ENCODE assay signal across 14 cellular contexts in genomic region chr6:150412221-150412620, GRCh38.
DNase-seq lines count a peak whose midpoint lies in the region; ATAC-seq, FAIRE-seq and TF ChIP-seq lines count a peak whose summit lies in the region.
"Had no signal": no experiment of that assay in that cellular context is flagged by ENCODE, and none has a peak within 500 bp of the region (broad histone marks: within the 10 kb centered on the region; RNA-seq: fewer than 3 reads in every experiment).

No MANE protein-coding gene starts in this region.

- no peak for ATAC-seq in HG02571 (IDR thresholded peaks at IDR 0.05; ENCODE audit: unreplicated experiment)
- ATAC-seq: HCT116 had no signal

- peak; percentile 8 for DNase-seq in fibroblast of peridontal ligament (ENCODE audit: extremely low read depth)
- no peak for DNase-seq in D721Med (ENCODE audit: insufficient read length, low spot score)
- DNase-seq in NCI-H345 (lab: John Stamatoyannopoulos, UW), result no peak
- DNase-seq in HCEC 1CT, result no peak
- DNase-seq: BE2C; CD4-positive, alpha-beta memory T cell; DMS53 had no signal

- no peak for TF ChIP-seq CTCF in HEK293 (tag by site-specific recombination; IDR thresholded peaks at IDR 0.05)
- TF ChIP-seq CTCF in D721Med (IDR thresholded peaks at IDR 0.05; ENCODE audit: insufficient read depth, missing control alignments), result no peak

- no peaks in the 10 kb centered on the region for H3K9me3 ChIP-seq in HEK293 (ENCODE audit: control insufficient read depth, insufficient read depth, low read depth, low read length)
- H3K9me3 ChIP-seq: BE2C had no signal

- H3K4me1 ChIP-seq in HEK293 (ENCODE audit: control insufficient read depth, insufficient read depth, low read length), result peaks cover 26% of the 10 kb centered on the region
- H3K4me1 ChIP-seq: BE2C had no signal

- H3K27ac ChIP-seq in HEK293 (ENCODE audit: extremely low read depth, low read depth, low read length), result no peak overlapping the region
- H3K27ac ChIP-seq: C4-2B had no signal

- no peaks in the 10 kb centered on the region for H3K36me3 ChIP-seq in HEK293 (ENCODE audit: control insufficient read depth in 2 of 2, insufficient read depth in 1 of 2, low read length in 2 of 2)
- H3K36me3 ChIP-seq: BE2C had no signal

- peak; percentile 42 for FAIRE-seq in TTC549 (lab: Jason Lieb, UNC)
- no peak for FAIRE-seq in D721Med (lab: Jason Lieb, UNC)
- FAIRE-seq: A204.1, H1 had no signal

- CTCF ChIA-PET in HEK293 (lab: Yijun Ruan, JAX), result interaction anchor here (0.6 to 6.8 kb wide), 4 partner anchors 17 to 404 kb away, joined by 3 to 48 read pairs (median 20); no protein-coding TSS in a partner anchor

- H3K4me3 ChIP-seq in HEK293 (ENCODE audit: low read depth, low read length), result no peak overlapping the region

- POLR2A ChIA-PET in HEK293 (lab: Yijun Ruan, JAX), result no interaction called here

TF ChIP-seq in HEK293, 187 proteins besides CTCF, POLR2A, EP300 and RAD21:
- TF ChIP-seq ZNF366 (tag by site-specific recombination; conservative IDR thresholded peaks at IDR 0.05), result no peak
- peak; percentile 93 for TF ChIP-seq ZNF558 (tag by site-specific recombination; IDR thresholded peaks at IDR 0.05)
- peak; percentile 67 for TF ChIP-seq BCL6B (tag by site-specific recombination; IDR thresholded peaks at IDR 0.05)
- TF ChIP-seq ZNF146 (tag by site-specific recombination; IDR thresholded peaks at IDR 0.05), result no peak
- TF ChIP-seq OVOL3 (tag by site-specific recombination; IDR thresholded peaks at IDR 0.05), result no peak
- no peak for TF ChIP-seq ZNF621 (tag by site-specific recombination; IDR thresholded peaks at IDR 0.05)
